ENCODE assay signal across 11 cellular contexts in the genomic region with DNA sequence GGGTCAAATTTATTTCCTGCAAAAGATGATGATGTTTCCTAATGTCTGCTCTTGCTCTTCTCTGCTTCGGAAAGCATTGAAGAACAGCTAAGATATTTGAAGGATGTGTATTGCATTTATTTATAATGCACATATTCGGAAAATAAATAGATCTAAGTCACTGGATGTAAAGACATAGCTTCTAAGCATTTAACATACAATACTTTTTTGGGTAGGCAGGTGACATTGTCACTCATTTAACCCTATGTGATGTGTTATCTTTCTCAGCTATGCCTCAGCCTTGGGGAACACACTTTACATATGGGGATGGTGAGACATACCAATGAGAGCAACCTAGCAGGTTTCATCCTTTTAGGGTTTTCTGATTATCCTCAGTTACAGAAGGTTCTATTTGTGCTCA. TPM values are rescaled to one million over a fixed set of nuclear protein-coding genes. Genes with fewer than 3 reads are reported as not detected.
"Had no signal": no experiment of that assay in that cellular context is flagged by ENCODE, and none has a peak within 500 bp of the region (broad histone marks: within the 10 kb centered on the region; RNA-seq: fewer than 3 reads in every experiment).

Gene OR2G2 (plus strand): TSS at position 301 of the 400 bp plus-strand sequence. CDS start 0 bp downstream, at position 301.

- H3K9me3 ChIP-seq: HAP-1 had no signal

- H3K27ac Mint-ChIP-seq: GM23338, H9, HFFc6 had no signal

- DNase-seq: GM23248, GOT3, H7, H9, HCEC 1CT, HFFc6 had no signal

- H3K27ac ChIP-seq: GM23248 had no signal

- H3K4me3 Mint-ChIP-seq: GM23338, H9, HFFc6 had no signal

- H2AFZ ChIP-seq: GM23248, GM23338 had no signal

- H3K36me3 ChIP-seq: HAP-1 had no signal

- H3K4me1 ChIP-seq: HAP-1 had no signal

- ATAC-seq: GM23338, HCT116 had no signal

- H3K4me2 ChIP-seq: GM23338 had no signal

- H3K9ac ChIP-seq: GM23248 had no signal

- H3K4me3 ChIP-seq: GM23248, GM23338, HAP-1 had no signal

- H3K4me1 Mint-ChIP-seq: GM23338 had no signal

RNA-seq across cellular contexts. Expression of gene OR2G2, which starts in this region (rescaled TPM):
- total RNA-seq: GM23248, GM23338, H1, H4, H7, H9, HFFc6 had no signal
- polyA plus RNA-seq: GM23248, GM23338, H1 had no signal
